ENCODE assay signal across 1 cellular context in genomic region chr7:128408709-128409434, GRCh38.
TF ChIP-seq lines count a peak whose summit lies in the region.

No MANE protein-coding gene starts in this region.

TF ChIP-seq in K562, 482 proteins besides CTCF, POLR2A, EP300 and RAD21 (continued from another document and continues in another):
- TF ChIP-seq RERE (CRISPR knock-in tag; IDR thresholded peaks at IDR 0.05; ENCODE audit: borderline replicate concordance), result peak; percentile 73; the same call in 1 of the 2 replicates
- no peak; a peak in 1 of 3 replicates for TF ChIP-seq CBX3 (IDR thresholded peaks at IDR 0.05; ENCODE audit: borderline replicate concordance in 1 of 2, low read length in 2 of 2)
- TF ChIP-seq EZH2 (IDR thresholded peaks at IDR 0.05; ENCODE audit: borderline replicate concordance, low read depth, low read length), result no peak
- no peak for TF ChIP-seq ZNF197 (CRISPR knock-in tag; IDR thresholded peaks at IDR 0.05; ENCODE audit: low read depth)
- no peak for TF ChIP-seq NR2C2 (CRISPR knock-in tag; IDR thresholded peaks at IDR 0.05)
- no peak; the same call in 1 of the 2 replicates for TF ChIP-seq NR2C2 (tag; IDR thresholded peaks at IDR 0.05)
- no peak for TF ChIP-seq ZC3H8 (IDR thresholded peaks at IDR 0.05)
- no peak for TF ChIP-seq ZNF57 (CRISPR knock-in tag; IDR thresholded peaks at IDR 0.05)
- TF ChIP-seq MTF1 (CRISPR knock-in tag; IDR thresholded peaks at IDR 0.05; ENCODE audit: borderline replicate concordance), result 0 out of 2 replicates have a peak, but pooled peaks have one; percentile 27
- no peak for TF ChIP-seq CSDE1 (IDR thresholded peaks at IDR 0.05)
- TF ChIP-seq, protein P1, sequence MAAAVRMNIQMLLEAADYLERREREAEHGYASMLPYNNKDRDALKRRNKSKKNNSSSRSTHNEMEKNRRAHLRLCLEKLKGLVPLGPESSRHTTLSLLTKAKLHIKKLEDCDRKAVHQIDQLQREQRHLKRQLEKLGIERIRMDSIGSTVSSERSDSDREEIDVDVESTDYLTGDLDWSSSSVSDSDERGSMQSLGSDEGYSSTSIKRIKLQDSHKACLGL (CRISPR knock-in tag; IDR thresholded peaks at IDR 0.05; ENCODE audit: borderline replicate concordance, poor library complexity, severe bottlenecking), result no peak
- TF ChIP-seq ZNF398 (CRISPR knock-in tag; IDR thresholded peaks at IDR 0.05), result no peak
- TF ChIP-seq ZNF583 (CRISPR knock-in tag; IDR thresholded peaks at IDR 0.05), result no peak
- TF ChIP-seq U2AF2 (optimal IDR thresholded peaks at IDR 0.05; ENCODE audit: low read depth, low read length), result no peak
- TF ChIP-seq RBM25 (IDR thresholded peaks at IDR 0.05; ENCODE audit: low read depth, low read length, severe bottlenecking), result no peak
- TF ChIP-seq, protein P2, sequence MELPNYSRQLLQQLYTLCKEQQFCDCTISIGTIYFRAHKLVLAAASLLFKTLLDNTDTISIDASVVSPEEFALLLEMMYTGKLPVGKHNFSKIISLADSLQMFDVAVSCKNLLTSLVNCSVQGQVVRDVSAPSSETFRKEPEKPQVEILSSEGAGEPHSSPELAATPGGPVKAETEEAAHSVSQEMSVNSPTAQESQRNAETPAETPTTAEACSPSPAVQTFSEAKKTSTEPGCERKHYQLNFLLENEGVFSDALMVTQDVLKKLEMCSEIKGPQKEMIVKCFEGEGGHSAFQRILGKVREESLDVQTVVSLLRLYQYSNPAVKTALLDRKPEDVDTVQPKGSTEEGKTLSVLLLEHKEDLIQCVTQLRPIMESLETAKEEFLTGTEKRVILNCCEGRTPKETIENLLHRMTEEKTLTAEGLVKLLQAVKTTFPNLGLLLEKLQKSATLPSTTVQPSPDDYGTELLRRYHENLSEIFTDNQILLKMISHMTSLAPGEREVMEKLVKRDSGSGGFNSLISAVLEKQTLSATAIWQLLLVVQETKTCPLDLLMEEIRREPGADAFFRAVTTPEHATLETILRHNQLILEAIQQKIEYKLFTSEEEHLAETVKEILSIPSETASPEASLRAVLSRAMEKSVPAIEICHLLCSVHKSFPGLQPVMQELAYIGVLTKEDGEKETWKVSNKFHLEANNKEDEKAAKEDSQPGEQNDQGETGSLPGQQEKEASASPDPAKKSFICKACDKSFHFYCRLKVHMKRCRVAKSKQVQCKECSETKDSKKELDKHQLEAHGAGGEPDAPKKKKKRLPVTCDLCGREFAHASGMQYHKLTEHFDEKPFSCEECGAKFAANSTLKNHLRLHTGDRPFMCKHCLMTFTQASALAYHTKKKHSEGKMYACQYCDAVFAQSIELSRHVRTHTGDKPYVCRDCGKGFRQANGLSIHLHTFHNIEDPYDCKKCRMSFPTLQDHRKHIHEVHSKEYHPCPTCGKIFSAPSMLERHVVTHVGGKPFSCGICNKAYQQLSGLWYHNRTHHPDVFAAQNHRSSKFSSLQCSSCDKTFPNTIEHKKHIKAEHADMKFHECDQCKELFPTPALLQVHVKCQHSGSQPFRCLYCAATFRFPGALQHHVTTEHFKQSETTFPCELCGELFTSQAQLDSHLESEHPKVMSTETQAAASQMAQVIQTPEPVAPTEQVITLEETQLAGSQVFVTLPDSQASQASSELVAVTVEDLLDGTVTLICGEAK (IDR thresholded peaks at IDR 0.05), result peak; percentile 39; the same call in 1 of the 2 replicates
- TF ChIP-seq, protein P2 (CRISPR knock-in tag; IDR thresholded peaks at IDR 0.05), result no peak
- TF ChIP-seq DMBX1 (CRISPR knock-in tag; IDR thresholded peaks at IDR 0.05; ENCODE audit: borderline replicate concordance), result no peak
- TF ChIP-seq, protein P3, sequence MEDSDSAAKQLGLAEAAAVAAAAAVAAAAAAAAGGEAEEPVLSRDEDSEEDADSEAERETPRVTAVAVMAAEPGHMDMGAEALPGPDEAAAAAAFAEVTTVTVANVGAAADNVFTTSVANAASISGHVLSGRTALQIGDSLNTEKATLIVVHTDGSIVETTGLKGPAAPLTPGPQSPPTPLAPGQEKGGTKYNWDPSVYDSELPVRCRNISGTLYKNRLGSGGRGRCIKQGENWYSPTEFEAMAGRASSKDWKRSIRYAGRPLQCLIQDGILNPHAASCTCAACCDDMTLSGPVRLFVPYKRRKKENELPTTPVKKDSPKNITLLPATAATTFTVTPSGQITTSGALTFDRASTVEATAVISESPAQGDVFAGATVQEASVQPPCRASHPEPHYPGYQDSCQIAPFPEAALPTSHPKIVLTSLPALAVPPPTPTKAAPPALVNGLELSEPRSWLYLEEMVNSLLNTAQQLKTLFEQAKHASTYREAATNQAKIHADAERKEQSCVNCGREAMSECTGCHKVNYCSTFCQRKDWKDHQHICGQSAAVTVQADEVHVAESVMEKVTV (CRISPR knock-in tag; IDR thresholded peaks at IDR 0.05), result peak; percentile 26; the same call in 1 of the 2 replicates
- TF ChIP-seq PRPF4 (IDR thresholded peaks at IDR 0.05; ENCODE audit: insufficient read depth, low read depth, low read length, poor library complexity, severe bottlenecking), result no peak
- TF ChIP-seq KDM4B (IDR thresholded peaks at IDR 0.05; ENCODE audit: borderline replicate concordance in 2 of 2, low read depth in 1 of 2), result no peak
- no peak; the same call in 1 of the 2 replicates for TF ChIP-seq RHOXF2B (CRISPR knock-in tag; conservative IDR thresholded peaks at IDR 0.05)
- TF ChIP-seq NCOA4 (IDR thresholded peaks at IDR 0.05; ENCODE audit: partially characterized antibody), result no peak
- TF ChIP-seq SMAD4 (CRISPR knock-in tag; conservative IDR thresholded peaks at IDR 0.05), result no peak; the same call in 1 of the 2 replicates
- TF ChIP-seq, protein P4, sequence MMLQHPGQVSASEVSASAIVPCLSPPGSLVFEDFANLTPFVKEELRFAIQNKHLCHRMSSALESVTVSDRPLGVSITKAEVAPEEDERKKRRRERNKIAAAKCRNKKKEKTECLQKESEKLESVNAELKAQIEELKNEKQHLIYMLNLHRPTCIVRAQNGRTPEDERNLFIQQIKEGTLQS (IDR thresholded peaks at IDR 0.05), result no peak
- TF ChIP-seq, protein P4 (CRISPR knock-in tag; conservative IDR thresholded peaks at IDR 0.05), result no peak
- TF ChIP-seq SAP30 (IDR thresholded peaks at IDR 0.05; ENCODE audit: borderline replicate concordance, insufficient read depth, low read depth, low read length, poor library complexity, severe bottlenecking), result no peak
- TF ChIP-seq GTF2F1 (IDR thresholded peaks at IDR 0.05; ENCODE audit: low read depth, low read length), result no peak
- no peak for TF ChIP-seq ZNF280B (CRISPR knock-in tag; IDR thresholded peaks at IDR 0.05)
- no peak for TF ChIP-seq FOXJ3 (CRISPR knock-in tag; IDR thresholded peaks at IDR 0.05)
- no peak for TF ChIP-seq TGIF2 (CRISPR knock-in tag; IDR thresholded peaks at IDR 0.05)
- peak; percentile 54; the same call in 1 of the 2 replicates for TF ChIP-seq ETV1 (tag; conservative IDR thresholded peaks at IDR 0.05; ENCODE audit: low read depth)
- TF ChIP-seq KLF13 (tag; IDR thresholded peaks at IDR 0.05; ENCODE audit: borderline replicate concordance, low read depth), result no peak
- no peak for TF ChIP-seq HDAC3 (IDR thresholded peaks at IDR 0.05; ENCODE audit: borderline replicate concordance, partially characterized antibody)
- no peak for TF ChIP-seq BHLHE40 (IDR thresholded peaks at IDR 0.05; ENCODE audit: low read length)
- TF ChIP-seq RBM17 (IDR thresholded peaks at IDR 0.05; ENCODE audit: borderline replicate concordance, low read depth, low read length), result no peak
- TF ChIP-seq BCL6 (CRISPR knock-in tag; IDR thresholded peaks at IDR 0.05), result no peak
- no peak for TF ChIP-seq TEAD2 (tag; IDR thresholded peaks at IDR 0.05)
- TF ChIP-seq SP2 (IDR thresholded peaks at IDR 0.05; ENCODE audit: extremely low read depth, low read depth, low read length, poor library complexity, severe bottlenecking), result no peak
- TF ChIP-seq MECOM (CRISPR knock-in tag; IDR thresholded peaks at IDR 0.05), result no peak
- TF ChIP-seq RBM22 (IDR thresholded peaks at IDR 0.05; ENCODE audit: low read depth, low read length, poor library complexity, severe bottlenecking), result no peak
